Comparison of ENCODE assay signal across 12 cellular contexts in the genomic region with DNA sequence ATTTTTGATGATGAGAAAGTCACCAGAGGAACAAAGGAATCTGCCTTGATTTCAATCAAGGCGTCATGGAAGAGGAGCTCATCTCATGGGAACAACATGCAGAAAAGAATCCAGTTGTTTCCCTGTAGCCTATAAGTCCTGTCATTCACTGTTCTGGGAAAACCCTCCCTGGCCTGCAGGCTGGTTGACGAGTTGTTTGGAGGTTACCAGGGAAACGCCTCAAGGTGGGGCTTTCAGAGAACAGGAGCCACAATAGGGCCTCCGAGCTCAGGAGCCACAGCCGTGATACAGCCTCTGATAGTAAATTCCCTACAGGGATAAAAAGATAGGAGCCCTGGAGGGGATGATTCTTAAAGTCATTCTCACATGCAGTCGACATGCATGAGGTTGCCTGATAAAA.
DNase-seq lines count a peak whose midpoint lies in the region; ATAC-seq, FAIRE-seq and TF ChIP-seq lines count a peak whose summit lies in the region.
"Had no signal": no experiment of that assay in that cellular context is flagged by ENCODE, and none has a peak within 500 bp of the region (broad histone marks: within the 10 kb centered on the region; RNA-seq: fewer than 3 reads in every experiment).

No MANE protein-coding gene starts in this region.

- intact Hi-C loops in IMR-90 (cut with micrococcal nuclease) = no loop called here

- no peak overlapping the region for H3K14ac ChIP-seq in IMR-90 (replicated peaks; ENCODE audit: low read depth, low read length)

- H3K9me3 Mint-ChIP-seq in stimulated activated naive B cell treated with anti-CD40 and anti-IgM and Interleukin-4, amounts not matched to agents 10 μg/mL and 1 μg/mL and 100 μg/mL, for 72 hours = no peaks in the 10 kb centered on the region
- H3K9me3 Mint-ChIP-seq: activated T-helper 2 cell treated with anti-CD3 and anti-CD28 coated beads, Interferon-gamma antibody, Interleukin-2, Interleukin-4, amounts not matched to agents 10 μg/mL and 5 μg/mL and 100 μg/mL, durations not matched to agents 14 hours and 24 hours and 36 hours; T-helper 1 cell treated with Interleukin-12 subunit alpha and Interleukin-12 subunit beta and Interleukin-4 antibody, amounts not matched to agents 30 μg/mL and 1 μg/mL, for 36 hours had no signal

- no peak for TF ChIP-seq RAD21 in IMR-90 (IDR thresholded peaks at IDR 0.05; ENCODE audit: low read length)

- DNase-seq in COLO668 (lab: John Stamatoyannopoulos, UW; ENCODE audit: unreplicated experiment) (peak; percentile 53), IMR-90 (peak; percentile 4), cardiac fibroblast (ENCODE audit: low read depth in 2 of 2) (peak; percentile 78 to 88), keratinocyte (ENCODE audit: low read depth, low spot score) (peak; percentile 92)
- no peak for DNase-seq in stimulated activated naive B cell treated with anti-CD40 and anti-IgM and Interleukin-4, amounts not matched to agents 10 μg/mL and 1 μg/mL and 100 μg/mL, for 72 hours
- no peak for DNase-seq in activated T-cell treated with anti-CD3 and anti-CD28 coated beads, Interleukin-2, amount 50 U/mL, for 1 hour
- DNase-seq: MV-4-11; stimulated activated naive CD8-positive, alpha-beta T cell treated with anti-CD3 and anti-CD28 coated beads, Interleukin-15, Interleukin-2, amounts not matched to agents 100 U/mL and 50 U/mL, for 24 hours had no signal

- H3K4me3 ChIP-seq in IMR-90 (ENCODE audit: insufficient read depth, low read depth, low read length) (no peak overlapping the region), cardiac fibroblast (replicated peaks in 1 of 2; ENCODE audit: low read depth in 2 of 2, low read length in 2 of 2) (no peak overlapping the region), keratinocyte (ENCODE audit: control insufficient read depth in 2 of 3, extremely low read depth in 1 of 3, insufficient read depth in 2 of 3, low read depth in 1 of 3, low read length in 3 of 3) (no peak overlapping the region)

- BruUV-seq in IMR-90 (replicated peaks; lab: Mats Ljungman, UMichigan) = no TSS peak

- no peak overlapping the region for H2BK5ac ChIP-seq in IMR-90 (ENCODE audit: low read depth, low read length, poor library complexity, severe bottlenecking)

- no peak overlapping the region for H3K4me3 Mint-ChIP-seq in stimulated activated naive B cell treated with anti-CD40 and anti-IgM and Interleukin-4, amounts not matched to agents 10 μg/mL and 1 μg/mL and 100 μg/mL, for 72 hours
- H3K4me3 Mint-ChIP-seq: T-helper 1 cell treated with Interleukin-12 subunit alpha and Interleukin-12 subunit beta and Interleukin-4 antibody, amounts not matched to agents 30 μg/mL and 1 μg/mL, for 36 hours had no signal

- H2BK15ac ChIP-seq in IMR-90 (ENCODE audit: low read depth, low read length) = no peak overlapping the region

- 91% methylated on average over 1 of the region's 6 CpGs; no CpG with 5 or more reads in 1 of the 2 experiments for WGBS in IMR-90 (ENCODE audit: extremely low coverage in 2 of 2, insufficient read length in 1 of 2), 2 experiments

- no peaks in the 10 kb centered on the region for H3K36me3 ChIP-seq in IMR-90 (ENCODE audit: control insufficient read depth, insufficient read depth, low read length)
- no peaks in the 10 kb centered on the region for H3K36me3 ChIP-seq in keratinocyte (ENCODE audit: control insufficient read depth in 2 of 2, extremely low read depth in 1 of 2, insufficient read depth in 2 of 2, low read length in 2 of 2)

- dilution Hi-C loops in IMR-90 (cut with HindIII; ENCODE audit: low sequenced_read_pairs, unreplicated experiment) = no loop called here
- dilution Hi-C loops in keratinocyte (cut with MboI; ENCODE audit: extremely low pct_ligation_motif_present, low sequenced_read_pairs) = no loop called here

- H3K27ac ChIP-seq in IMR-90 (ENCODE audit: insufficient read depth, low read length) = no peak overlapping the region
- H3K27ac ChIP-seq in keratinocyte (ENCODE audit: control insufficient read depth, insufficient read depth, low read length) = peak overlapping the region; percentile 98

- H3K4me2 ChIP-seq in IMR-90 (ENCODE audit: low read depth, low read length) (no peak overlapping the region), keratinocyte (ENCODE audit: control insufficient read depth, extremely low read depth, insufficient read depth, low read depth, low read length) (peak overlapping the region; percentile 86)

- H3K4ac ChIP-seq in IMR-90 (ENCODE audit: low read depth, low read length) = 0 out of 2 replicates have a peak overlapping the region, but pooled peaks have one; percentile 2

- no peak overlapping the region for H3K9ac ChIP-seq in IMR-90 (ENCODE audit: low read depth, low read length)
- H3K9ac ChIP-seq in keratinocyte (ENCODE audit: control insufficient read depth, extremely low read depth, insufficient read depth, low read length) = peak overlapping the region; percentile 73

- POLR2A ChIA-PET in IMR-90 (lab: Charles Lee; ENCODE audit: unreplicated experiment) = no interaction called here

- H4K20me1 ChIP-seq in IMR-90 (ENCODE audit: insufficient read depth, low read length) = no peaks in the 10 kb centered on the region
- H4K20me1 ChIP-seq in keratinocyte (ENCODE audit: control insufficient read depth, extremely low read depth, insufficient read depth, low read length) = no peaks in the 10 kb centered on the region

- no peak overlapping the region for H2BK20ac ChIP-seq in IMR-90 (ENCODE audit: low read depth, low read length)

- H2AFZ ChIP-seq in IMR-90 (replicated peaks; ENCODE audit: low read length, poor library complexity) (peak overlapping the region; percentile 78), keratinocyte (ENCODE audit: control insufficient read depth, low read length) (no peak overlapping the region)

- H4K91ac ChIP-seq in IMR-90 (ENCODE audit: insufficient read depth, low read depth, low read length) = no peak overlapping the region

- peaks cover 0 to 4% of the 10 kb centered on the region in 2 donors for H3K27me3 Mint-ChIP-seq in stimulated activated naive B cell treated with anti-CD40 and anti-IgM and Interleukin-4, amounts not matched to agents 10 μg/mL and 1 μg/mL and 100 μg/mL, for 72 hours

- no peak overlapping the region for H2AK5ac ChIP-seq in IMR-90 (ENCODE audit: low read depth, low read length)

- TF ChIP-seq POLR2A in IMR-90 (IDR thresholded peaks at IDR 0.05; ENCODE audit: low read depth, low read length) = no peak

- no peaks in the 10 kb centered on the region for H3K79me1 ChIP-seq in IMR-90 (ENCODE audit: low read depth in 1 of 2, low read length in 2 of 2)

- H3K27ac Mint-ChIP-seq in stimulated activated naive B cell treated with anti-CD40 and anti-IgM and Interleukin-4, amounts not matched to agents 10 μg/mL and 1 μg/mL and 100 μg/mL, for 72 hours = no peak overlapping the region
- H3K27ac Mint-ChIP-seq: activated T-helper 2 cell treated with anti-CD3 and anti-CD28 coated beads, Interferon-gamma antibody, Interleukin-2, Interleukin-4, amounts not matched to agents 10 μg/mL and 5 μg/mL and 100 μg/mL, durations not matched to agents 14 hours and 24 hours and 36 hours; T-helper 1 cell treated with Interleukin-12 subunit alpha and Interleukin-12 subunit beta and Interleukin-4 antibody, amounts not matched to agents 30 μg/mL and 1 μg/mL, for 36 hours had no signal

- H3K4me1 ChIP-seq in IMR-90 (ENCODE audit: control insufficient read depth, insufficient read depth, low read length) = peaks cover 4% of the 10 kb centered on the region; the same call in 1 of the 2 replicates
- H3K4me1 ChIP-seq in keratinocyte (ENCODE audit: control insufficient read depth, extremely low read depth, insufficient read depth, low read length) = peaks cover 55% of the 10 kb centered on the region

- CTCF ChIA-PET in IMR-90 (lab: Yijun Ruan, JAX) = no interaction called here

- in situ Hi-C loops in IMR-90 (cut with MboI; ENCODE audit: low sequenced_read_pairs) = no loop called here

- H3K9me1 ChIP-seq in IMR-90 (ENCODE audit: insufficient read depth, low read length) (peaks cover 12% of the 10 kb centered on the region; the same call in 1 of the 2 replicates), keratinocyte (ENCODE audit: control insufficient read depth, extremely low read depth, insufficient read depth, low read length) (no peaks in the 10 kb centered on the region)

- H4K5ac ChIP-seq in IMR-90 (ENCODE audit: low read depth, low read length) = no peak overlapping the region

- no peaks in the 10 kb centered on the region for H3K27me3 ChIP-seq in IMR-90 (ENCODE audit: control insufficient read depth, insufficient read depth, low read length)
- no peaks in the 10 kb centered on the region for H3K27me3 ChIP-seq in keratinocyte (ENCODE audit: control insufficient read depth, extremely low read depth, insufficient read depth, low read length)

- TF ChIP-seq CTCF in IMR-90 (conservative IDR thresholded peaks at IDR 0.05; ENCODE audit: low read depth, low read length) (no peak), cardiac fibroblast (IDR thresholded peaks at IDR 0.05; ENCODE audit: low read depth, low read length) (no peak), keratinocyte (optimal IDR thresholded peaks at IDR 0.05 in 1 of 3, IDR thresholded peaks at IDR 0.05 in 1 of 3, conservative IDR thresholded peaks at IDR 0.05 in 1 of 3; ENCODE audit: extremely low read depth in 1 of 3, insufficient read depth in 2 of 3, low read length in 3 of 3) (no peak)

- peak; percentile 85 for FAIRE-seq in keratinocyte (lab: Jason Lieb, UNC)

- no peak overlapping the region for H3K18ac ChIP-seq in IMR-90 (ENCODE audit: low read depth, low read length)

- no peak overlapping the region for H3K23ac ChIP-seq in IMR-90 (ENCODE audit: low read depth, low read length)

- no peaks in the 10 kb centered on the region for H3K9me3 ChIP-seq in IMR-90 (ENCODE audit: control insufficient read depth, insufficient read depth, low read length)
- H3K9me3 ChIP-seq in keratinocyte (ENCODE audit: control insufficient read depth, low read depth, low read length) = no peaks in the 10 kb centered on the region

- ATAC-seq in IMR-90 (ENCODE audit: low read depth) (no peak), GM18909 (IDR thresholded peaks at IDR 0.05; ENCODE audit: poor library complexity, unreplicated experiment) (no peak), GM21529 (IDR thresholded peaks at IDR 0.05; ENCODE audit: unreplicated experiment) (no peak)
- ATAC-seq in stimulated activated naive B cell treated with anti-CD40 and anti-IgM and Interleukin-4, amounts not matched to agents 10 μg/mL and 1 μg/mL and 100 μg/mL, for 72 hours (replicated peaks) = no peak
- ATAC-seq: stimulated activated naive CD8-positive, alpha-beta T cell treated with anti-CD3 and anti-CD28 coated beads, Interleukin-15, Interleukin-2, amounts not matched to agents 100 U/mL and 50 U/mL, for 24 hours had no signal

- no peak overlapping the region; the same call in 1 of the 2 replicates for H2BK120ac ChIP-seq in IMR-90 (ENCODE audit: low read depth, low read length)

- no peak overlapping the region for H4K8ac ChIP-seq in IMR-90 (ENCODE audit: low read depth in 2 of 2, low read length in 2 of 2)

- H3K79me2 ChIP-seq in keratinocyte (ENCODE audit: control insufficient read depth, insufficient read depth, low read length) = no peaks in the 10 kb centered on the region

- no peak overlapping the region for H3K56ac ChIP-seq in IMR-90 (ENCODE audit: extremely low read depth, insufficient read depth, low read length)

- no peak overlapping the region for H2AK9ac ChIP-seq in IMR-90 (replicated peaks; ENCODE audit: low read depth, low read length, poor library complexity)

- H3K36me3 Mint-ChIP-seq in stimulated activated naive B cell treated with anti-CD40 and anti-IgM and Interleukin-4, amounts not matched to agents 10 μg/mL and 1 μg/mL and 100 μg/mL, for 72 hours = no peaks in the 10 kb centered on the region

- no peaks in the 10 kb centered on the region for H3K4me1 Mint-ChIP-seq in stimulated activated naive B cell treated with anti-CD40 and anti-IgM and Interleukin-4, amounts not matched to agents 10 μg/mL and 1 μg/mL and 100 μg/mL, for 72 hours

Comparison
In these comparisons a context has a peak if more than half of its experiments do, and no peak if none do; other contexts are left out.
1. DNase-seq: peak in COLO668 (single experiment), IMR-90 (single experiment), cardiac fibroblast (2 of 2) and keratinocyte (single experiment); none in stimulated activated naive B cell treated with anti-CD40 and anti-IgM and Interleukin-4, amounts not matched to agents 10 μg/mL and 1 μg/mL and 100 μg/mL, for 72 hours (single experiment) and activated T-cell treated with anti-CD3 and anti-CD28 coated beads, Interleukin-2, amount 50 U/mL, for 1 hour (single experiment).